ENCODE assay signal across 8 cellular contexts in the genomic region with DNA sequence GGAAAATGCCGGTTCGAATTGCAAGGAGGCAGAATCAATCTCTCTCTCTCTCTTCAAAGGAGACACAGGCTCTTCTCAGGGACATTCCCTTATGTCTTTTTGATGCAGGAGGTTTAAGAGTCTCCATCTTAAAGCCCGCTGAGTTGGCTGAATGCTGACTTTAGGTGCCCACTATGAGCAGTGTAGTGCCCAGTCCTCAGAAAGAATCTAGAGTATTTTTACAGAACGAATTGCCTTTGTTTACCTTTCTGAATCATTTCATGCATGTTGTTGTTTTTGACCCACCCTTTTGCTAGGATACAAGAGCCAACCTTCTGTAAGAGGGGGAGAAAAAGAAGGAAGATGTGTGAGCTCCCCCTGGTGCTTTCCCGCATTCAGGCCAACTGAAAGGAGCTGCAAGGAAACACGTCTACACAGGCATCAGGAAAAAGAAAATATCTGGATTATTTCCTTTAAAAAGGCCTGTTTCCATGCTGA.
DNase-seq lines count a peak whose midpoint lies in the region; TF ChIP-seq lines count a peak whose summit lies in the region.

No MANE protein-coding gene starts in this region.

- DNase-seq in GM13976 (ENCODE audit: low spot score) (peak; percentile 9), NCI-H2227 (lab: John Stamatoyannopoulos, UW; ENCODE audit: unreplicated experiment) (peak; percentile 67), left kidney (ENCODE audit: low read depth, low spot score) (peak; percentile 86), vagina (ENCODE audit: extremely low spot score in 2 of 2) (no peak)
- no peak for DNase-seq in stimulated activated CD4-positive, alpha-beta T cell treated with anti-CD3 and anti-CD28 coated beads, Interleukin-2, amount 100 ng/mL, for 24 hours
- no peak for DNase-seq in activated CD4-positive, CD25-positive, alpha-beta regulatory T cell treated with anti-CD3 and anti-CD28 coated beads, Interleukin-2, amount 50 U/mL, for 72 hours
- no peak for DNase-seq in NK-92 treated with Interleukin-12 subunit alpha and Interleukin-12 subunit beta, amount 100 ng/mL, for 24 hours (lab: John Stamatoyannopoulos, UW)

- intact Hi-C loops in vagina (cut with DNase I): loop anchor here (10.0 kb wide), 1 partner anchor 367 kb away; no protein-coding TSS in a partner anchor

- no peak overlapping the region for H3K4me3 ChIP-seq in vagina

- no peaks in the 10 kb centered on the region for H3K27me3 ChIP-seq in vagina

- H3K27ac ChIP-seq in cingulate gyrus (ENCODE audit: low read depth, low read length): peak overlapping the region; percentile 57
- peak overlapping the region; percentile 90 for H3K27ac ChIP-seq in vagina

- no peaks in the 10 kb centered on the region for H3K36me3 ChIP-seq in vagina

- TF ChIP-seq POLR2A in vagina (IDR thresholded peaks at IDR 0.05): no peak

- peaks cover 5% of the 10 kb centered on the region for H3K4me1 ChIP-seq in vagina

- no peaks in the 10 kb centered on the region for H3K9me3 ChIP-seq in vagina

- in situ Hi-C loops in GM13976 (cut with MboI; ENCODE audit: low sequenced_read_pairs, unreplicated experiment): loop anchor here (25.0 kb wide), 1 partner anchor 369 kb away; no protein-coding TSS in a partner anchor

- TF ChIP-seq CTCF in GM13976 (IDR thresholded peaks at IDR 0.05; ENCODE audit: borderline replicate concordance, control extremely low read depth, extremely low read depth, insufficient read depth, missing control alignments) (no peak), vagina (IDR thresholded peaks at IDR 0.05) (peak in 2 of 3 experiments; percentile 40 to 49)

Comparison
In these comparisons a context has a peak if more than half of its experiments do, and no peak if none do; other contexts are left out.
1. DNase-seq: peak in GM13976 (single experiment), NCI-H2227 (single experiment) and left kidney (single experiment); none in vagina (0 of 2), stimulated activated CD4-positive, alpha-beta T cell treated with anti-CD3 and anti-CD28 coated beads, Interleukin-2, amount 100 ng/mL, for 24 hours (0 of 2), activated CD4-positive, CD25-positive, alpha-beta regulatory T cell treated with anti-CD3 and anti-CD28 coated beads, Interleukin-2, amount 50 U/mL, for 72 hours (single experiment) and NK-92 treated with Interleukin-12 subunit alpha and Interleukin-12 subunit beta, amount 100 ng/mL, for 24 hours (single experiment).